Comparison of ENCODE assay signal across 17 cellular contexts in the genomic region with DNA sequence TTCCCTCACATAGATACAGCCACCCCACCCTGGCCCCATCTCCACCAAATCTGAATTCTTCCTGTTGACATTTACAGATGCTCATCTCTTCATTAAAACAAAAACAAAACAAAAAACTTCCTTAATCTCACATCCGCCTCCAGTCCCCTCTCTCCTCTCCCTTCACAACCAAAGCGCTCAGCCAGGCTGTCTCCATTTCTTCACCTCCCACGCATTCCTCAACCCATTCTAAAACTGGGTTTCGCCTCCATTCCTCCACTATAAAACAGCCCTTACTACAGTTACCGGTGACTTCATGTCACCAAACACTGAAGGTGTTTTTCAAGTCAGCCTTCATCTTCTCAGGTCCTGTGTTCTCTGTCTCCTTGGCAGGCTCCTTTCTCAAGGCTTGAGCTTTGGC. TPM values are rescaled to one million over a fixed set of nuclear protein-coding genes. Genes with fewer than 3 reads are reported as not detected.
DNase-seq lines count a peak whose midpoint lies in the region; ATAC-seq and TF ChIP-seq lines count a peak whose summit lies in the region.
"Had no signal": no experiment of that assay in that cellular context is flagged by ENCODE, and none has a peak within 500 bp of the region (broad histone marks: within the 10 kb centered on the region; RNA-seq: fewer than 3 reads in every experiment).

No MANE protein-coding gene starts in this region.

- ATAC-seq in activated naive CD8-positive, alpha-beta T cell treated with anti-CD3 and anti-CD28 coated beads, Interleukin-2, amount 50 U/mL, for 24 hours = no peak
- no peak for ATAC-seq in thoracic aorta (ENCODE audit: insufficient number of reproducible peaks, low FRiP score, low read depth)
- ATAC-seq in GM18861 (IDR thresholded peaks at IDR 0.05; ENCODE audit: unreplicated experiment) = no peak
- ATAC-seq in HG02970 (IDR thresholded peaks at IDR 0.05; ENCODE audit: low FRiP score, unreplicated experiment) = no peak
- ATAC-seq in HG02798 (IDR thresholded peaks at IDR 0.05; ENCODE audit: poor library complexity, unreplicated experiment) = no peak

- TF ChIP-seq CTCF in chondrocyte (IDR thresholded peaks at IDR 0.05) = no peak
- TF ChIP-seq CTCF in nephron (IDR thresholded peaks at IDR 0.05; ENCODE audit: unreplicated experiment in 3 of 3) = no peak
- TF ChIP-seq CTCF in thoracic aorta (IDR thresholded peaks at IDR 0.05) = no peak

- peak overlapping the region; percentile 10 for H3K27ac Mint-ChIP-seq in activated naive CD8-positive, alpha-beta T cell treated with anti-CD3 and anti-CD28 coated beads, Interleukin-2, amount 50 U/mL, for 24 hours
- no peak overlapping the region for H3K27ac Mint-ChIP-seq in activated naive CD8-positive, alpha-beta T cell treated with anti-CD3 and anti-CD28 coated beads for 36 hours
- H3K27ac Mint-ChIP-seq in chondrocyte (ENCODE audit: unreplicated experiment) (peak overlapping the region; percentile 32), nephron (peak overlapping the region; percentile 92 to 98 (median 95))
- H3K27ac Mint-ChIP-seq: activated T-helper 2 cell treated with anti-CD3 and anti-CD28 coated beads, Interferon-gamma antibody, Interleukin-2, Interleukin-4, amounts not matched to agents 10 μg/mL and 5 μg/mL and 100 μg/mL, durations not matched to agents 14 hours and 24 hours and 36 hours had no signal

- H3K4me3 ChIP-seq in thoracic aorta = peak overlapping the region; percentile 53
- H3K4me3 ChIP-seq: suprapubic skin had no signal

- no peaks in the 10 kb centered on the region for H3K27me3 Mint-ChIP-seq in activated naive CD8-positive, alpha-beta T cell treated with anti-CD3 and anti-CD28 coated beads, Interleukin-2, amount 50 U/mL, for 24 hours
- H3K27me3 Mint-ChIP-seq in activated naive CD8-positive, alpha-beta T cell treated with anti-CD3 and anti-CD28 coated beads for 36 hours = no peaks in the 10 kb centered on the region
- no peaks in the 10 kb centered on the region for H3K27me3 Mint-ChIP-seq in chondrocyte (ENCODE audit: low read depth)
- peaks cover 7% of the 10 kb centered on the region for H3K27me3 Mint-ChIP-seq in nephron (ENCODE audit: low read depth)

- H3K36me3 Mint-ChIP-seq in activated naive CD8-positive, alpha-beta T cell treated with anti-CD3 and anti-CD28 coated beads, Interleukin-2, amount 50 U/mL, for 24 hours (ENCODE audit: low read depth) = no peaks in the 10 kb centered on the region
- H3K36me3 Mint-ChIP-seq in activated naive CD8-positive, alpha-beta T cell treated with anti-CD3 and anti-CD28 coated beads for 36 hours = no peaks in the 10 kb centered on the region
- peaks cover 1% of the 10 kb centered on the region for H3K36me3 Mint-ChIP-seq in chondrocyte (ENCODE audit: low read depth)
- no peaks in the 10 kb centered on the region for H3K36me3 Mint-ChIP-seq in nephron (ENCODE audit: low read depth)
- H3K36me3 Mint-ChIP-seq: IgD-negative memory B cell, naive B cell had no signal

- H3K36me3 ChIP-seq in thoracic aorta = no peaks in the 10 kb centered on the region
- H3K36me3 ChIP-seq: brain microvascular endothelial cell had no signal

- no peak overlapping the region for H3K27ac ChIP-seq in thoracic aorta
- H3K27ac ChIP-seq: brain microvascular endothelial cell, suprapubic skin had no signal

- no peaks in the 10 kb centered on the region for H3K4me1 Mint-ChIP-seq in activated naive CD8-positive, alpha-beta T cell treated with anti-CD3 and anti-CD28 coated beads, Interleukin-2, amount 50 U/mL, for 24 hours
- H3K4me1 Mint-ChIP-seq in activated naive CD8-positive, alpha-beta T cell treated with anti-CD3 and anti-CD28 coated beads for 36 hours = no peaks in the 10 kb centered on the region
- peaks cover 19% of the 10 kb centered on the region for H3K4me1 Mint-ChIP-seq in chondrocyte (ENCODE audit: low read depth)
- H3K4me1 Mint-ChIP-seq in nephron = peaks cover 39% of the 10 kb centered on the region

- H3K9me3 ChIP-seq in thoracic aorta = no peaks in the 10 kb centered on the region
- H3K9me3 ChIP-seq: suprapubic skin had no signal

- H3K27me3 ChIP-seq in thoracic aorta (replicated peaks; ENCODE audit: insufficient read depth) = no peaks in the 10 kb centered on the region
- H3K27me3 ChIP-seq: brain microvascular endothelial cell, suprapubic skin had no signal

- no peaks in the 10 kb centered on the region for H3K9me3 Mint-ChIP-seq in activated naive CD8-positive, alpha-beta T cell treated with anti-CD3 and anti-CD28 coated beads, Interleukin-2, amount 50 U/mL, for 24 hours
- no peaks in the 10 kb centered on the region for H3K9me3 Mint-ChIP-seq in activated naive CD8-positive, alpha-beta T cell treated with anti-CD3 and anti-CD28 coated beads for 36 hours
- no peaks in the 10 kb centered on the region for H3K9me3 Mint-ChIP-seq in chondrocyte (ENCODE audit: low read depth)
- no peaks in the 10 kb centered on the region for H3K9me3 Mint-ChIP-seq in nephron
- H3K9me3 Mint-ChIP-seq: activated T-helper 2 cell treated with anti-CD3 and anti-CD28 coated beads, Interferon-gamma antibody, Interleukin-2, Interleukin-4, amounts not matched to agents 10 μg/mL and 5 μg/mL and 100 μg/mL, durations not matched to agents 14 hours and 24 hours and 36 hours; IgD-negative memory B cell; naive B cell had no signal

- peaks cover 0 to 10% of the 10 kb centered on the region in 2 donors for H3K4me1 ChIP-seq in thoracic aorta (ENCODE audit: control insufficient read depth in 1 of 2, low read depth in 2 of 2)

- H3K4me3 Mint-ChIP-seq in activated naive CD8-positive, alpha-beta T cell treated with anti-CD3 and anti-CD28 coated beads, Interleukin-2, amount 50 U/mL, for 24 hours = no peak overlapping the region
- H3K4me3 Mint-ChIP-seq in activated naive CD8-positive, alpha-beta T cell treated with anti-CD3 and anti-CD28 coated beads for 36 hours = no peak overlapping the region
- H3K4me3 Mint-ChIP-seq in chondrocyte (ENCODE audit: unreplicated experiment) (no peak overlapping the region), nephron (peak overlapping the region; percentile 46 to 63 (median 50))
- H3K4me3 Mint-ChIP-seq: naive B cell had no signal

- no peak for DNase-seq in activated naive CD8-positive, alpha-beta T cell treated with anti-CD3 and anti-CD28 coated beads, Interleukin-2, amount 50 U/mL, for 24 hours
- no peak for DNase-seq in activated naive CD8-positive, alpha-beta T cell treated with anti-CD3 and anti-CD28 coated beads for 36 hours
- DNase-seq in chondrocyte (ENCODE audit: low spot score) (no peak), thoracic aorta (ENCODE audit: low spot score) (no peak)
- DNase-seq: activated CD4-positive, CD25-positive, alpha-beta regulatory T cell treated with anti-CD3 and anti-CD28 coated beads, Interleukin-2, amount 50 U/mL, for 72 hours; brain microvascular endothelial cell; kidney glomerular epithelial cell; naive B cell; NCI-H1417 treated with DMSO at 0.1 percent for 48 hours; NCI-H524 had no signal

RNA-seq across cellular contexts. Expression of a gene that starts 9.6 kb away (rescaled TPM):
- total RNA-seq in activated naive CD8-positive, alpha-beta T cell treated with anti-CD3 and anti-CD28 coated beads for 36 hours = 1 to 10 TPM; 3.1 to 3.8 TPM
- total RNA-seq in chondrocyte (6.4 to 8.3 TPM (median 7.2 TPM) in 3 replicates), thoracic aorta (1 to 10 TPM; 5.8 to 7.8 TPM)

RNA-seq across cellular contexts. Expression of a gene that starts 15.3 kb away (rescaled TPM):
- total RNA-seq in activated naive CD8-positive, alpha-beta T cell treated with anti-CD3 and anti-CD28 coated beads for 36 hours = 1 to 10 TPM in 1 of 2 experiments, under 1 TPM in 1; 0.90 to 1.2 TPM
- total RNA-seq in chondrocyte = 62.7 to 67.2 TPM (median 66.0 TPM) in 3 replicates
- total RNA-seq in thoracic aorta = 10 to 100 TPM; 37.2 to 67.3 TPM

RNA-seq across cellular contexts. Expression of a gene that starts 26.9 kb away (rescaled TPM):
- total RNA-seq in activated naive CD8-positive, alpha-beta T cell treated with anti-CD3 and anti-CD28 coated beads for 36 hours = 10 to 100 TPM; 24.8 to 28.3 TPM
- total RNA-seq in chondrocyte (29.2 to 32.4 TPM (median 29.9 TPM) in 3 replicates), thoracic aorta (10 to 100 TPM; 27.9 to 53.4 TPM)

Comparison
In these comparisons a context has a peak if more than half of its experiments do, and no peak if none do; other contexts are left out.
1. H3K4me3 Mint-ChIP-seq: peak in nephron (3 of 3); none in activated naive CD8-positive, alpha-beta T cell treated with anti-CD3 and anti-CD28 coated beads, Interleukin-2, amount 50 U/mL, for 24 hours (single experiment), activated naive CD8-positive, alpha-beta T cell treated with anti-CD3 and anti-CD28 coated beads for 36 hours (single experiment) and chondrocyte (single experiment).
2. RNA of a gene that starts 15.3 kb away (total RNA-seq): 37.2 to 67.3 TPM in thoracic aorta and 62.7 to 67.2 TPM in chondrocyte; 0.90 to 1.2 TPM in activated naive CD8-positive, alpha-beta T cell treated with anti-CD3 and anti-CD28 coated beads for 36 hours; every median in the first group is over 10 times any median in the second.